1 cellular context compared by ENCODE assay signal in the genomic region with DNA sequence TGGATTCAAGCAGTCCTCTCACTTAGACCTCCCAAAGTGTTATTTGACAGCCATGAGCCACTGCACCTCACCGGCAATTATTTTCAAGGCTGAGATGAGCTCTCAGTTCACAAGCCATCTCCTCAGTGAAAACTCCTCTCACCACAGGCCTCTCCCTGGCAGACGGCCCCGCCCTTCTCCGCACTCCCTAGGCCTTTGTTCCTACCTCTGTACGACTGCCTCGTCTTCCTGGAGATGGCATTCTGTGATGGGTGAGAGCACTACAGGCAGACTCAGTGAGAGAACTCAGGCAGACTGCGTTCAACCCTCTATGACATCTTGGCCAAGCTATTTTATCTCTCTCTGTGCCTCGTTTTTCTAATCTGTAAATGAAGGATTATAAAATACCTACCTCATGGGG.
TF ChIP-seq lines count a peak whose summit lies in the region.

No MANE protein-coding gene starts in this region.

TF ChIP-seq in GM23338, 12 proteins besides CTCF, POLR2A, EP300 and RAD21 (continued from another document):
- TF ChIP-seq, protein P1, sequence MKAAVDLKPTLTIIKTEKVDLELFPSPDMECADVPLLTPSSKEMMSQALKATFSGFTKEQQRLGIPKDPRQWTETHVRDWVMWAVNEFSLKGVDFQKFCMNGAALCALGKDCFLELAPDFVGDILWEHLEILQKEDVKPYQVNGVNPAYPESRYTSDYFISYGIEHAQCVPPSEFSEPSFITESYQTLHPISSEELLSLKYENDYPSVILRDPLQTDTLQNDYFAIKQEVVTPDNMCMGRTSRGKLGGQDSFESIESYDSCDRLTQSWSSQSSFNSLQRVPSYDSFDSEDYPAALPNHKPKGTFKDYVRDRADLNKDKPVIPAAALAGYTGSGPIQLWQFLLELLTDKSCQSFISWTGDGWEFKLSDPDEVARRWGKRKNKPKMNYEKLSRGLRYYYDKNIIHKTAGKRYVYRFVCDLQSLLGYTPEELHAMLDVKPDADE (IDR thresholded peaks at IDR 0.05) = no peak
- TF ChIP-seq JUNB (IDR thresholded peaks at IDR 0.05; ENCODE audit: unreplicated experiment) (no peak), CREB1 (CRISPR knock-in tag; IDR thresholded peaks at IDR 0.05; ENCODE audit: low read depth) (no peak), NANOG (IDR thresholded peaks at IDR 0.05; ENCODE audit: borderline replicate concordance) (no peak), STAT1 (IDR thresholded peaks at IDR 0.05; ENCODE audit: unreplicated experiment) (no peak)
- TF ChIP-seq, protein P2, sequence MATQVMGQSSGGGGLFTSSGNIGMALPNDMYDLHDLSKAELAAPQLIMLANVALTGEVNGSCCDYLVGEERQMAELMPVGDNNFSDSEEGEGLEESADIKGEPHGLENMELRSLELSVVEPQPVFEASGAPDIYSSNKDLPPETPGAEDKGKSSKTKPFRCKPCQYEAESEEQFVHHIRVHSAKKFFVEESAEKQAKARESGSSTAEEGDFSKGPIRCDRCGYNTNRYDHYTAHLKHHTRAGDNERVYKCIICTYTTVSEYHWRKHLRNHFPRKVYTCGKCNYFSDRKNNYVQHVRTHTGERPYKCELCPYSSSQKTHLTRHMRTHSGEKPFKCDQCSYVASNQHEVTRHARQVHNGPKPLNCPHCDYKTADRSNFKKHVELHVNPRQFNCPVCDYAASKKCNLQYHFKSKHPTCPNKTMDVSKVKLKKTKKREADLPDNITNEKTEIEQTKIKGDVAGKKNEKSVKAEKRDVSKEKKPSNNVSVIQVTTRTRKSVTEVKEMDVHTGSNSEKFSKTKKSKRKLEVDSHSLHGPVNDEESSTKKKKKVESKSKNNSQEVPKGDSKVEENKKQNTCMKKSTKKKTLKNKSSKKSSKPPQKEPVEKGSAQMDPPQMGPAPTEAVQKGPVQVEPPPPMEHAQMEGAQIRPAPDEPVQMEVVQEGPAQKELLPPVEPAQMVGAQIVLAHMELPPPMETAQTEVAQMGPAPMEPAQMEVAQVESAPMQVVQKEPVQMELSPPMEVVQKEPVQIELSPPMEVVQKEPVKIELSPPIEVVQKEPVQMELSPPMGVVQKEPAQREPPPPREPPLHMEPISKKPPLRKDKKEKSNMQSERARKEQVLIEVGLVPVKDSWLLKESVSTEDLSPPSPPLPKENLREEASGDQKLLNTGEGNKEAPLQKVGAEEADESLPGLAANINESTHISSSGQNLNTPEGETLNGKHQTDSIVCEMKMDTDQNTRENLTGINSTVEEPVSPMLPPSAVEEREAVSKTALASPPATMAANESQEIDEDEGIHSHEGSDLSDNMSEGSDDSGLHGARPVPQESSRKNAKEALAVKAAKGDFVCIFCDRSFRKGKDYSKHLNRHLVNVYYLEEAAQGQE (IDR thresholded peaks at IDR 0.05; ENCODE audit: unreplicated experiment) = no peak
- TF ChIP-seq, protein P3, sequence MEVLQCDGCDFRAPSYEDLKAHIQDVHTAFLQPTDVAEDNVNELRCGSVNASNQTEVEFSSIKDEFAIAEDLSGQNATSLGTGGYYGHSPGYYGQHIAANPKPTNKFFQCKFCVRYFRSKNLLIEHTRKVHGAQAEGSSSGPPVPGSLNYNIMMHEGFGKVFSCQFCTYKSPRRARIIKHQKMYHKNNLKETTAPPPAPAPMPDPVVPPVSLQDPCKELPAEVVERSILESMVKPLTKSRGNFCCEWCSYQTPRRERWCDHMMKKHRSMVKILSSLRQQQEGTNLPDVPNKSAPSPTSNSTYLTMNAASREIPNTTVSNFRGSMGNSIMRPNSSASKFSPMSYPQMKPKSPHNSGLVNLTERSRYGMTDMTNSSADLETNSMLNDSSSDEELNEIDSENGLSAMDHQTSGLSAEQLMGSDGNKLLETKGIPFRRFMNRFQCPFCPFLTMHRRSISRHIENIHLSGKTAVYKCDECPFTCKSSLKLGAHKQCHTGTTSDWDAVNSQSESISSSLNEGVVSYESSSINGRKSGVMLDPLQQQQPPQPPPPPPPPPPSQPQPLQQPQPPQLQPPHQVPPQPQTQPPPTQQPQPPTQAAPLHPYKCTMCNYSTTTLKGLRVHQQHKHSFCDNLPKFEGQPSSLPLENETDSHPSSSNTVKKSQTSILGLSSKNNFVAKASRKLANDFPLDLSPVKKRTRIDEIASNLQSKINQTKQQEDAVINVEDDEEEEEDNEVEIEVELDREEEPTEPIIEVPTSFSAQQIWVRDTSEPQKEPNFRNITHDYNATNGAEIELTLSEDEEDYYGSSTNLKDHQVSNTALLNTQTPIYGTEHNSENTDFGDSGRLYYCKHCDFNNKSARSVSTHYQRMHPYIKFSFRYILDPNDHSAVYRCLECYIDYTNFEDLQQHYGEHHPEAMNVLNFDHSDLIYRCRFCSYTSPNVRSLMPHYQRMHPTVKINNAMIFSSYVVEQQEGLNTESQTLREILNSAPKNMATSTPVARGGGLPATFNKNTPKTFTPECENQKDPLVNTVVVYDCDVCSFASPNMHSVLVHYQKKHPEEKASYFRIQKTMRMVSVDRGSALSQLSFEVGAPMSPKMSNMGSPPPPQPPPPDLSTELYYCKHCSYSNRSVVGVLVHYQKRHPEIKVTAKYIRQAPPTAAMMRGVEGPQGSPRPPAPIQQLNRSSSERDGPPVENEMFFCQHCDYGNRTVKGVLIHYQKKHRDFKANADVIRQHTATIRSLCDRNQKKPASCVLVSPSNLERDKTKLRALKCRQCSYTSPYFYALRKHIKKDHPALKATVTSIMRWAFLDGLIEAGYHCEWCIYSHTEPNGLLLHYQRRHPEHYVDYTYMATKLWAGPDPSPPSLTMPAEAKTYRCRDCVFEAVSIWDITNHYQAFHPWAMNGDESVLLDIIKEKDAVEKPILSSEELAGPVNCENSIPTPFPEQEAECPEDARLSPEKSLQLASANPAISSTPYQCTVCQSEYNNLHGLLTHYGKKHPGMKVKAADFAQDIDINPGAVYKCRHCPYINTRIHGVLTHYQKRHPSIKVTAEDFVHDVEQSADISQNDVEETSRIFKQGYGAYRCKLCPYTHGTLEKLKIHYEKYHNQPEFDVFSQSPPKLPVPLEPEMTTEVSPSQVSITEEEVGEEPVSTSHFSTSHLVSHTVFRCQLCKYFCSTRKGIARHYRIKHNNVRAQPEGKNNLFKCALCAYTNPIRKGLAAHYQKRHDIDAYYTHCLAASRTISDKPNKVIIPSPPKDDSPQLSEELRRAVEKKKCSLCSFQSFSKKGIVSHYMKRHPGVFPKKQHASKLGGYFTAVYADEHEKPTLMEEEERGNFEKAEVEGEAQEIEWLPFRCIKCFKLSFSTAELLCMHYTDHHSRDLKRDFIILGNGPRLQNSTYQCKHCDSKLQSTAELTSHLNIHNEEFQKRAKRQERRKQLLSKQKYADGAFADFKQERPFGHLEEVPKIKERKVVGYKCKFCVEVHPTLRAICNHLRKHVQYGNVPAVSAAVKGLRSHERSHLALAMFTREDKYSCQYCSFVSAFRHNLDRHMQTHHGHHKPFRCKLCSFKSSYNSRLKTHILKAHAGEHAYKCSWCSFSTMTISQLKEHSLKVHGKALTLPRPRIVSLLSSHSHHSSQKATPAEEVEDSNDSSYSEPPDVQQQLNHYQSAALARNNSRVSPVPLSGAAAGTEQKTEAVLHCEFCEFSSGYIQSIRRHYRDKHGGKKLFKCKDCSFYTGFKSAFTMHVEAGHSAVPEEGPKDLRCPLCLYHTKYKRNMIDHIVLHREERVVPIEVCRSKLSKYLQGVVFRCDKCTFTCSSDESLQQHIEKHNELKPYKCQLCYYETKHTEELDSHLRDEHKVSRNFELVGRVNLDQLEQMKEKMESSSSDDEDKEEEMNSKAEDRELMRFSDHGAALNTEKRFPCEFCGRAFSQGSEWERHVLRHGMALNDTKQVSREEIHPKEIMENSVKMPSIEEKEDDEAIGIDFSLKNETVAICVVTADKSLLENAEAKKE (CRISPR knock-in tag; IDR thresholded peaks at IDR 0.05) = no peak
